ENCODE assay signal across 11 cellular contexts in genomic region chr3:114527036-114527644, GRCh38.
DNase-seq lines count a peak whose midpoint lies in the region; ATAC-seq and TF ChIP-seq lines count a peak whose summit lies in the region.
"Had no signal": no experiment of that assay in that cellular context is flagged by ENCODE, and none has a peak within 500 bp of the region (broad histone marks: within the 10 kb centered on the region; RNA-seq: fewer than 3 reads in every experiment).

No MANE protein-coding gene starts in this region.

- no peaks in the 10 kb centered on the region for H3K4me1 Mint-ChIP-seq in progenitor cell of endocrine pancreas (ENCODE audit: low read depth)

- H3K9me3 Mint-ChIP-seq in progenitor cell of endocrine pancreas (ENCODE audit: low read depth): no peaks in the 10 kb centered on the region

- peak overlapping the region; percentile 53 for H3K27ac Mint-ChIP-seq in progenitor cell of endocrine pancreas

- DNase-seq in NCI-H2081 (lab: John Stamatoyannopoulos, UW) (peak; percentile 5 to 11), NCI-H2081 treated with DMSO at 0.1 percent for 48 hours (lab: John Stamatoyannopoulos, UW) (no peak), dorsolateral prefrontal cortex (no peak), progenitor cell of endocrine pancreas (ENCODE audit: low spot score, unreplicated experiment) (no peak), NK-92 (lab: John Stamatoyannopoulos, UW; ENCODE audit: unreplicated experiment) (no peak)
- DNase-seq in stimulated activated CD8-positive, alpha-beta memory T cell treated with anti-CD3 and anti-CD28 coated beads, Interleukin-4, amount 100 ng/mL, for 48 hours: no peak
- DNase-seq: activated CD4-positive, CD25-positive, alpha-beta regulatory T cell; stimulated activated CD4-positive, alpha-beta T cell treated with anti-CD3 and anti-CD28 coated beads, Interleukin-4, amount 100 ng/mL, for 1 hour had no signal

- no peaks in the 10 kb centered on the region for H3K27me3 ChIP-seq in dorsolateral prefrontal cortex
- H3K27me3 ChIP-seq: BLaER1 had no signal

- H3K4me3 Mint-ChIP-seq in progenitor cell of endocrine pancreas (ENCODE audit: low read depth): no peak overlapping the region

- peak; percentile 58 for TF ChIP-seq CTCF in LNCAP (IDR thresholded peaks at IDR 0.05)
- peak; percentile 35 to 70 (median 56) for TF ChIP-seq CTCF in dorsolateral prefrontal cortex (IDR thresholded peaks at IDR 0.05 in 54 of 56, conservative IDR thresholded peaks at IDR 0.05 in 2 of 56; ENCODE audit: low read depth in 1 of 56, partially characterized antibody in 56 of 56)
- TF ChIP-seq CTCF in progenitor cell of endocrine pancreas (IDR thresholded peaks at IDR 0.05; ENCODE audit: unreplicated experiment): peak; percentile 65

- no peaks in the 10 kb centered on the region for H3K36me3 Mint-ChIP-seq in progenitor cell of endocrine pancreas (ENCODE audit: insufficient read depth)

- no peak overlapping the region for H3K4me3 ChIP-seq in dorsolateral prefrontal cortex
- H3K4me3 ChIP-seq: BLaER1 had no signal

- no peak overlapping the region for H3K27ac ChIP-seq in dorsolateral prefrontal cortex
- H3K27ac ChIP-seq: BLaER1 had no signal

- H3K27me3 Mint-ChIP-seq in progenitor cell of endocrine pancreas: no peaks in the 10 kb centered on the region

- intact Hi-C loops in dorsolateral prefrontal cortex (cut with DNase I): loop anchor here in 1 of 2 donors (10.0 kb wide), 1 partner anchor 142 kb away; no protein-coding TSS in a partner anchor

- ATAC-seq in GM21447 (IDR thresholded peaks at IDR 0.05; ENCODE audit: unreplicated experiment): no peak

Comparison
In these comparisons a context has a peak if more than half of its experiments do, and no peak if none do; other contexts are left out.
1. DNase-seq: peak in NCI-H2081 (2 of 2); none in NCI-H2081 treated with DMSO at 0.1 percent for 48 hours (single experiment), dorsolateral prefrontal cortex (0 of 10), progenitor cell of endocrine pancreas (single experiment), stimulated activated CD8-positive, alpha-beta memory T cell treated with anti-CD3 and anti-CD28 coated beads, Interleukin-4, amount 100 ng/mL, for 48 hours (single experiment) and NK-92 (single experiment).
2. Peak in every context shown above with its lines, with median percentiles within 50 percentile points of each other: CTCF ChIP-seq.